Comparison of ENCODE assay signal across 9 cellular contexts in genomic region chr16:68235105-68235881, GRCh38. TPM values are rescaled to one million over a fixed set of nuclear protein-coding genes. Genes with fewer than 3 reads are reported as not detected.
DNase-seq lines count a peak whose midpoint lies in the region; ATAC-seq and TF ChIP-seq lines count a peak whose summit lies in the region.
"Had no signal": no experiment of that assay in that cellular context is flagged by ENCODE, and none has a peak within 500 bp of the region (broad histone marks: within the 10 kb centered on the region; RNA-seq: fewer than 3 reads in every experiment).

No MANE protein-coding gene starts in this region.

- H3K27me3 ChIP-seq in gastrocnemius medialis, result no peaks in the 10 kb centered on the region
- H3K27me3 ChIP-seq: uterus had no signal

- H3K4me3 ChIP-seq in iPS-11a (ENCODE audit: low read depth, low read length) (peak overlapping the region; percentile 83), gastrocnemius medialis (peak overlapping the region in 1 of 4 donors; percentile 35)

- intact Hi-C loops in gastrocnemius medialis (cut with DNase I; ENCODE audit: low total_unique reads), result no loop called here

- no peaks in the 10 kb centered on the region for H3K9me3 ChIP-seq in T-helper 17 cell (ENCODE audit: control insufficient read depth, low read length, poor library complexity, severe bottlenecking)
- no peaks in the 10 kb centered on the region for H3K9me3 ChIP-seq in gastrocnemius medialis
- H3K9me3 ChIP-seq: uterus had no signal

- H3K4me3 Mint-ChIP-seq in T-helper 17 cell, result peak overlapping the region; percentile 52

- TF ChIP-seq POLR2A in gastrocnemius medialis (IDR thresholded peaks at IDR 0.05), result no peak

- H3K27me3 Mint-ChIP-seq in T-helper 17 cell, result no peaks in the 10 kb centered on the region

- H3K4me1 ChIP-seq in gastrocnemius medialis, result peaks cover 16 to 26% of the 10 kb centered on the region in 2 donors

- TF ChIP-seq CTCF in gastrocnemius medialis (IDR thresholded peaks at IDR 0.05 in 4 of 5, conservative IDR thresholded peaks at IDR 0.05 in 1 of 5), result no peak

- peak overlapping the region; percentile 65 for H3K27ac Mint-ChIP-seq in T-helper 17 cell

- peak overlapping the region in 3 of 4 donors; percentile 24 to 94 (median 52) for H3K27ac ChIP-seq in gastrocnemius medialis
- H3K27ac ChIP-seq: uterus had no signal

- DNase-seq in HT-29 (ENCODE audit: low spot score) (peak; percentile 77), T-helper 17 cell (no peak), gastrocnemius medialis (peak in 1 of 2 donors; percentile 36), inferior parietal cortex (ENCODE audit: extremely low spot score) (no peak)
- DNase-seq: NCI-H1092 treated with DMSO at 0.1 percent for 48 hours had no signal

- no peaks in the 10 kb centered on the region for H3K36me3 Mint-ChIP-seq in T-helper 17 cell (ENCODE audit: low read depth)

- no peaks in the 10 kb centered on the region for H3K36me3 ChIP-seq in gastrocnemius medialis
- H3K36me3 ChIP-seq: uterus had no signal

- no peak for ATAC-seq in T-helper 17 cell
- no peak for ATAC-seq in gastrocnemius medialis
- ATAC-seq in GM21447 (IDR thresholded peaks at IDR 0.05; ENCODE audit: unreplicated experiment), result no peak
- no peak for ATAC-seq in HG03159 (IDR thresholded peaks at IDR 0.05; ENCODE audit: unreplicated experiment)

- H3K4me1 Mint-ChIP-seq in T-helper 17 cell, result peaks cover 28% of the 10 kb centered on the region

- in situ Hi-C loops in gastrocnemius medialis (cut with MboI; ENCODE audit: low sequenced_read_pairs in 4 of 4), result loop anchor here in 1 of 4 donors (25.0 kb wide), 1 partner anchor 423 kb away; the partner anchor contains the start of genes RANBP10 and TSNAXIP1

RNA-seq across cellular contexts. Expression of gene ESRP2, which starts 0.6 kb away (rescaled TPM):
- 104 and 122 TPM in 2 replicates for total RNA-seq in HT-29 (2014; rRNA removed; shearing (Covaris generic))
- total RNA-seq in T-helper 17 cell (under 1 TPM; 0.10 to 0.16 TPM), gastrocnemius medialis (under 1 TPM in 3 of 4 donors, not detected in 1; 0.11 to 0.51 (median 0.13) TPM)

RNA-seq across cellular contexts. Expression of gene PLA2G15, which starts 9.9 kb away (rescaled TPM):
- 15.9 and 18.6 TPM in 2 replicates for total RNA-seq in HT-29 (2014; rRNA removed; shearing (Covaris generic))
- total RNA-seq in T-helper 17 cell, result 1 to 10 TPM; 6.6 to 7.4 TPM
- 10 to 100 TPM; 67.8 to 91.3 (median 84.8) TPM for total RNA-seq in gastrocnemius medialis

RNA-seq across cellular contexts. Expression of gene SLC7A6, which starts 29.0 kb away (rescaled TPM):
- 43.2 and 53.7 TPM in 2 replicates for total RNA-seq in HT-29 (2014; rRNA removed; shearing (Covaris generic))
- total RNA-seq in T-helper 17 cell (100 to 1,000 TPM; 148 to 171 TPM), gastrocnemius medialis (100 to 1,000 TPM in 3 of 4 donors, 10 to 100 TPM in 1; 97.3 to 205 (median 117) TPM)

Comparison
In these comparisons a context has a peak if more than half of its experiments do, and no peak if none do; other contexts are left out.
1. RNA of gene ESRP2, which starts 0.6 kb away (total RNA-seq): 104 to 122 TPM in HT-29; 0.10 to 0.16 TPM in T-helper 17 cell and 0.11 to 0.51 TPM in gastrocnemius medialis; every median in the first group is over 10 times any median in the second.